9 cellular contexts compared by ENCODE assay signal in the genomic region with DNA sequence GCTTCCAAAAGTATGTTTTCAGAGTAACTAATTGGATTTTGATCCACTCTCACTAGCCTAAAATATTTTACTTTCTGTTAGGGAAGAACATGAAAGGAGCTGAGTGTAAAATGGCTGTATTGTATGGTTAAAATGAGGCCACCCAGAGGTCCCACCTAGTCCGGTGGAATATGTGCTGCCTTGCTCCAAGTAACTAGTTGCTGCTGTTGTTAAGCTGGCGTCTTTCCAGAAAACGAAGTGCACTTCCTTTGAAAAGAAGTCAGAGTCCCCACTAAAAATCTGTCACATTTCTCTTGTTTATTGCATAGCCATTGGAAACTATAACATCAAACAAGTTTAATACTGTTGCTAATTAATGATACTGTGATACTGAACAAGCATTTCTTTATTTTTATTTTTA. TPM values are rescaled to one million over a fixed set of nuclear protein-coding genes. Genes with fewer than 3 reads are reported as not detected.
A peak's percentile ranks its signal among the peaks of the same experiment; 100 is the strongest.
DNase-seq lines count a peak whose midpoint lies in the region; TF ChIP-seq lines count a peak whose summit lies in the region.
"Had no signal": no experiment of that assay in that cellular context is flagged by ENCODE, and none has a peak within 500 bp of the region (broad histone marks: within the 10 kb centered on the region; RNA-seq: fewer than 3 reads in every experiment).

No MANE protein-coding gene starts in this region.

- no peak for TF ChIP-seq CTCF in nephron (IDR thresholded peaks at IDR 0.05; ENCODE audit: unreplicated experiment in 3 of 3)
- TF ChIP-seq CTCF in smooth muscle cell (IDR thresholded peaks at IDR 0.05; ENCODE audit: borderline replicate concordance, insufficient read depth, poor library complexity, severe bottlenecking), result no peak
- no peak for TF ChIP-seq CTCF in GM13976 (IDR thresholded peaks at IDR 0.05; ENCODE audit: borderline replicate concordance, control extremely low read depth, extremely low read depth, insufficient read depth, missing control alignments)

- peaks cover 51% of the 10 kb centered on the region for H4K20me1 ChIP-seq in smooth muscle cell (ENCODE audit: low read depth)

- peaks cover 23% of the 10 kb centered on the region for H3K4me1 Mint-ChIP-seq in nephron

- H3K27ac Mint-ChIP-seq in nephron, result peak overlapping the region; percentile 21 to 51 (median 42)

- peaks cover 8% of the 10 kb centered on the region for H3F3A ChIP-seq in smooth muscle cell (ENCODE audit: low read depth)

- H3K27me3 ChIP-seq in smooth muscle cell (ENCODE audit: low read depth), result no peaks in the 10 kb centered on the region

- H3K36me3 ChIP-seq in smooth muscle cell (ENCODE audit: low read depth), result no peaks in the 10 kb centered on the region

- H3K79me2 ChIP-seq in smooth muscle cell (ENCODE audit: low read depth), result peaks cover 65% of the 10 kb centered on the region

- DNase-seq in DMS79 (lab: John Stamatoyannopoulos, UW), result peak; percentile 31
- DNase-seq in M059J (ENCODE audit: low read depth), result peak; percentile 47
- peak; percentile 82 for DNase-seq in dermis blood vessel endothelial cell
- no peak for DNase-seq in smooth muscle cell (lab: John Stamatoyannopoulos, UW; ENCODE audit: unreplicated experiment)
- DNase-seq in NCI-H1417 treated with DMSO at 0.1 percent for 48 hours (lab: John Stamatoyannopoulos, UW), result no peak
- DNase-seq in activated CD4-positive, alpha-beta T cell treated with anti-CD3 and anti-CD28 coated beads, Interleukin-2, amount 50 U/mL, for 1 hour, result no peak
- DNase-seq in GM13976 (ENCODE audit: low spot score), result no peak

- H3K9me3 Mint-ChIP-seq in nephron, result no peaks in the 10 kb centered on the region
- H3K9me3 Mint-ChIP-seq: central memory CD8-positive, alpha-beta T cell had no signal

- in situ Hi-C loops in GM13976 (cut with MboI; ENCODE audit: low sequenced_read_pairs, unreplicated experiment), result no loop called here

- no peaks in the 10 kb centered on the region for H3K9me3 ChIP-seq in smooth muscle cell (replicated peaks; ENCODE audit: low read depth)

- no peak overlapping the region for H2AFZ ChIP-seq in smooth muscle cell (ENCODE audit: low read depth)

- whole genome bisulfite sequencing in smooth muscle cell (ENCODE audit: low lambda C conversion rate), result 84% methylated on average over 3 of the region's 3 CpGs

- no peak overlapping the region for H3K4me3 ChIP-seq in smooth muscle cell

- H3K27ac ChIP-seq in smooth muscle cell (ENCODE audit: low read depth), result no peak overlapping the region

- peaks cover 4% of the 10 kb centered on the region for H3K27me3 Mint-ChIP-seq in nephron (ENCODE audit: low read depth)
- H3K27me3 Mint-ChIP-seq: central memory CD8-positive, alpha-beta T cell had no signal

- peaks cover 12% of the 10 kb centered on the region for H3K4me1 ChIP-seq in smooth muscle cell (ENCODE audit: low read depth)

- H3K9ac ChIP-seq in smooth muscle cell (ENCODE audit: low read depth), result no peak overlapping the region

- peaks cover 4% of the 10 kb centered on the region for H3K36me3 Mint-ChIP-seq in nephron (ENCODE audit: low read depth)

- H3K4me3 Mint-ChIP-seq in nephron, result peak overlapping the region; percentile 80 to 94 (median 91)
- H3K4me3 Mint-ChIP-seq: central memory CD8-positive, alpha-beta T cell had no signal

- no peak overlapping the region for H3K4me2 ChIP-seq in smooth muscle cell

RNA-seq across cellular contexts. Expression of gene SLC25A33, which starts 3.2 kb away (rescaled TPM):
- 11.3 and 15.5 TPM in 2 replicates for total RNA-seq in M059J (2014; rRNA removed; shearing (Covaris generic))
- total RNA-seq in dermis blood vessel endothelial cell, result 5.4 and 6.3 TPM in 2 replicates
- 5.5 and 7.1 TPM in 2 replicates for total RNA-seq in smooth muscle cell
- 3.9 and 5.4 TPM in 2 replicates for polyA plus RNA-seq in smooth muscle cell

RNA-seq across cellular contexts. Expression of gene TMEM201, which starts 46.3 kb away (rescaled TPM):
- total RNA-seq in M059J (2014; rRNA removed; shearing (Covaris generic)), result 9.7 and 13.6 TPM in 2 replicates
- total RNA-seq in dermis blood vessel endothelial cell (5.8 and 10.3 TPM in 2 replicates), smooth muscle cell (1.7 and 2.4 TPM in 2 replicates)
- 5.0 and 8.8 TPM in 2 replicates for polyA plus RNA-seq in smooth muscle cell

Comparison
In these comparisons a context has a peak if more than half of its experiments do, and no peak if none do; other contexts are left out.
1. DNase-seq: peak in DMS79 (single experiment), M059J (single experiment) and dermis blood vessel endothelial cell (single experiment); none in smooth muscle cell (single experiment), NCI-H1417 treated with DMSO at 0.1 percent for 48 hours (single experiment), activated CD4-positive, alpha-beta T cell treated with anti-CD3 and anti-CD28 coated beads, Interleukin-2, amount 50 U/mL, for 1 hour (single experiment) and GM13976 (single experiment).